Comparison of ENCODE assay signal across 1 cellular context in the genomic region with DNA sequence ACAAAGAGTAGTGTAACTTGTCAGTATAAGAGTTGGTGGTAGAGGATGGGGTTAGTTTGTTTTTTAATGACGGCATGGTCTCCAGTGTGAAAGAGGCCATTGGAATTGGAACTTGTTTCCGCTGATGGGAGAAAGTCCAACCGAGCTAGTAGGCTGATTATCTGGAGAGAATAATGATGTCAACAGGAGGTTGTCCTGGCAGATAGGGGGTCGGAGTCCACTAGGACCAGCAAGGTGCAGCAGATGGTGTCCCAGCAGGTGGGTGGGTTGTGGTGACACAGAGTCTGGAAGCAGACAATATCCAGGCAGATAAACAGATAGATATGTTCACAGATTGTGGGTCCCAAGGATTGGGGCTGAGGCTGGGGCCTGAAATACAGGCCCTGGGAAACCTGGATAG.
TF ChIP-seq lines count a peak whose summit lies in the region.

No MANE protein-coding gene starts in this region.

TF ChIP-seq in HepG2, 621 proteins besides CTCF, POLR2A, EP300 and RAD21 (continued from another document):
- TF ChIP-seq, protein P1, sequence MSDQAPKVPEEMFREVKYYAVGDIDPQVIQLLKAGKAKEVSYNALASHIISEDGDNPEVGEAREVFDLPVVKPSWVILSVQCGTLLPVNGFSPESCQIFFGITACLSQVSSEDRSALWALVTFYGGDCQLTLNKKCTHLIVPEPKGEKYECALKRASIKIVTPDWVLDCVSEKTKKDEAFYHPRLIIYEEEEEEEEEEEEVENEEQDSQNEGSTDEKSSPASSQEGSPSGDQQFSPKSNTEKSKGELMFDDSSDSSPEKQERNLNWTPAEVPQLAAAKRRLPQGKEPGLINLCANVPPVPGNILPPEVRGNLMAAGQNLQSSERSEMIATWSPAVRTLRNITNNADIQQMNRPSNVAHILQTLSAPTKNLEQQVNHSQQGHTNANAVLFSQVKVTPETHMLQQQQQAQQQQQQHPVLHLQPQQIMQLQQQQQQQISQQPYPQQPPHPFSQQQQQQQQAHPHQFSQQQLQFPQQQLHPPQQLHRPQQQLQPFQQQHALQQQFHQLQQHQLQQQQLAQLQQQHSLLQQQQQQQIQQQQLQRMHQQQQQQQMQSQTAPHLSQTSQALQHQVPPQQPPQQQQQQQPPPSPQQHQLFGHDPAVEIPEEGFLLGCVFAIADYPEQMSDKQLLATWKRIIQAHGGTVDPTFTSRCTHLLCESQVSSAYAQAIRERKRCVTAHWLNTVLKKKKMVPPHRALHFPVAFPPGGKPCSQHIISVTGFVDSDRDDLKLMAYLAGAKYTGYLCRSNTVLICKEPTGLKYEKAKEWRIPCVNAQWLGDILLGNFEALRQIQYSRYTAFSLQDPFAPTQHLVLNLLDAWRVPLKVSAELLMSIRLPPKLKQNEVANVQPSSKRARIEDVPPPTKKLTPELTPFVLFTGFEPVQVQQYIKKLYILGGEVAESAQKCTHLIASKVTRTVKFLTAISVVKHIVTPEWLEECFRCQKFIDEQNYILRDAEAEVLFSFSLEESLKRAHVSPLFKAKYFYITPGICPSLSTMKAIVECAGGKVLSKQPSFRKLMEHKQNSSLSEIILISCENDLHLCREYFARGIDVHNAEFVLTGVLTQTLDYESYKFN (CRISPR knock-in tag; conservative IDR thresholded peaks at IDR 0.05): peak; percentile 32; the same call in 1 of the 2 replicates
- TF ChIP-seq, protein P2, sequence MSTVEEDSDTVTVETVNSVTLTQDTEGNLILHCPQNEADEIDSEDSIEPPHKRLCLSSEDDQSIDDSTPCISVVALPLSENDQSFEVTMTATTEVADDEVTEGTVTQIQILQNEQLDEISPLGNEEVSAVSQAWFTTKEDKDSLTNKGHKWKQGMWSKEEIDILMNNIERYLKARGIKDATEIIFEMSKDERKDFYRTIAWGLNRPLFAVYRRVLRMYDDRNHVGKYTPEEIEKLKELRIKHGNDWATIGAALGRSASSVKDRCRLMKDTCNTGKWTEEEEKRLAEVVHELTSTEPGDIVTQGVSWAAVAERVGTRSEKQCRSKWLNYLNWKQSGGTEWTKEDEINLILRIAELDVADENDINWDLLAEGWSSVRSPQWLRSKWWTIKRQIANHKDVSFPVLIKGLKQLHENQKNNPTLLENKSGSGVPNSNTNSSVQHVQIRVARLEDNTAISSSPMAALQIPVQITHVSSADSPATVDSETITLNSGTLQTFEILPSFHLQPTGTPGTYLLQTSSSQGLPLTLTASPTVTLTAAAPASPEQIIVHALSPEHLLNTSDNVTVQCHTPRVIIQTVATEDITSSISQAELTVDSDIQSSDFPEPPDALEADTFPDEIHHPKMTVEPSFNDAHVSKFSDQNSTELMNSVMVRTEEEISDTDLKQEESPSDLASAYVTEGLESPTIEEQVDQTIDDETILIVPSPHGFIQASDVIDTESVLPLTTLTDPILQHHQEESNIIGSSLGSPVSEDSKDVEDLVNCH (CRISPR knock-in tag; IDR thresholded peaks at IDR 0.05): no peak
- TF ChIP-seq, protein P3, sequence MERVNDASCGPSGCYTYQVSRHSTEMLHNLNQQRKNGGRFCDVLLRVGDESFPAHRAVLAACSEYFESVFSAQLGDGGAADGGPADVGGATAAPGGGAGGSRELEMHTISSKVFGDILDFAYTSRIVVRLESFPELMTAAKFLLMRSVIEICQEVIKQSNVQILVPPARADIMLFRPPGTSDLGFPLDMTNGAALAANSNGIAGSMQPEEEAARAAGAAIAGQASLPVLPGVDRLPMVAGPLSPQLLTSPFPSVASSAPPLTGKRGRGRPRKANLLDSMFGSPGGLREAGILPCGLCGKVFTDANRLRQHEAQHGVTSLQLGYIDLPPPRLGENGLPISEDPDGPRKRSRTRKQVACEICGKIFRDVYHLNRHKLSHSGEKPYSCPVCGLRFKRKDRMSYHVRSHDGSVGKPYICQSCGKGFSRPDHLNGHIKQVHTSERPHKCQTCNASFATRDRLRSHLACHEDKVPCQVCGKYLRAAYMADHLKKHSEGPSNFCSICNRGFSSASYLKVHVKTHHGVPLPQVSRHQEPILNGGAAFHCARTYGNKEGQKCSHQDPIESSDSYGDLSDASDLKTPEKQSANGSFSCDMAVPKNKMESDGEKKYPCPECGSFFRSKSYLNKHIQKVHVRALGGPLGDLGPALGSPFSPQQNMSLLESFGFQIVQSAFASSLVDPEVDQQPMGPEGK (CRISPR knock-in tag; IDR thresholded peaks at IDR 0.05): no peak
- TF ChIP-seq ZNF644 (CRISPR knock-in tag; IDR thresholded peaks at IDR 0.05; ENCODE audit: low read depth): no peak
- peak; percentile 74; the same call in 1 of the 2 replicates for TF ChIP-seq ZNF317 (CRISPR knock-in tag; IDR thresholded peaks at IDR 0.05)
- TF ChIP-seq ATF7 (IDR thresholded peaks at IDR 0.05): no peak
- no peak for TF ChIP-seq ATF7 (CRISPR knock-in tag; IDR thresholded peaks at IDR 0.05)
- TF ChIP-seq ZNF792 (CRISPR knock-in tag; IDR thresholded peaks at IDR 0.05): peak; percentile 62; the same call in 1 of the 2 replicates
- 0 out of 2 replicates have a peak, but pooled peaks have one; percentile 18 for TF ChIP-seq POGZ (CRISPR knock-in tag; IDR thresholded peaks at IDR 0.05)
- TF ChIP-seq GABPA (IDR thresholded peaks at IDR 0.05; ENCODE audit: low read depth, low read length): no peak
- TF ChIP-seq GABPA (CRISPR knock-in tag; IDR thresholded peaks at IDR 0.05; ENCODE audit: low read depth): peak; percentile 47; the same call in 1 of the 2 replicates
- TF ChIP-seq, protein P4, sequence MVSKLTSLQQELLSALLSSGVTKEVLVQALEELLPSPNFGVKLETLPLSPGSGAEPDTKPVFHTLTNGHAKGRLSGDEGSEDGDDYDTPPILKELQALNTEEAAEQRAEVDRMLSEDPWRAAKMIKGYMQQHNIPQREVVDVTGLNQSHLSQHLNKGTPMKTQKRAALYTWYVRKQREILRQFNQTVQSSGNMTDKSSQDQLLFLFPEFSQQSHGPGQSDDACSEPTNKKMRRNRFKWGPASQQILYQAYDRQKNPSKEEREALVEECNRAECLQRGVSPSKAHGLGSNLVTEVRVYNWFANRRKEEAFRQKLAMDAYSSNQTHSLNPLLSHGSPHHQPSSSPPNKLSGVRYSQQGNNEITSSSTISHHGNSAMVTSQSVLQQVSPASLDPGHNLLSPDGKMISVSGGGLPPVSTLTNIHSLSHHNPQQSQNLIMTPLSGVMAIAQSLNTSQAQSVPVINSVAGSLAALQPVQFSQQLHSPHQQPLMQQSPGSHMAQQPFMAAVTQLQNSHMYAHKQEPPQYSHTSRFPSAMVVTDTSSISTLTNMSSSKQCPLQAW (CRISPR knock-in tag; IDR thresholded peaks at IDR 0.05): no peak
- TF ChIP-seq, protein P5, sequence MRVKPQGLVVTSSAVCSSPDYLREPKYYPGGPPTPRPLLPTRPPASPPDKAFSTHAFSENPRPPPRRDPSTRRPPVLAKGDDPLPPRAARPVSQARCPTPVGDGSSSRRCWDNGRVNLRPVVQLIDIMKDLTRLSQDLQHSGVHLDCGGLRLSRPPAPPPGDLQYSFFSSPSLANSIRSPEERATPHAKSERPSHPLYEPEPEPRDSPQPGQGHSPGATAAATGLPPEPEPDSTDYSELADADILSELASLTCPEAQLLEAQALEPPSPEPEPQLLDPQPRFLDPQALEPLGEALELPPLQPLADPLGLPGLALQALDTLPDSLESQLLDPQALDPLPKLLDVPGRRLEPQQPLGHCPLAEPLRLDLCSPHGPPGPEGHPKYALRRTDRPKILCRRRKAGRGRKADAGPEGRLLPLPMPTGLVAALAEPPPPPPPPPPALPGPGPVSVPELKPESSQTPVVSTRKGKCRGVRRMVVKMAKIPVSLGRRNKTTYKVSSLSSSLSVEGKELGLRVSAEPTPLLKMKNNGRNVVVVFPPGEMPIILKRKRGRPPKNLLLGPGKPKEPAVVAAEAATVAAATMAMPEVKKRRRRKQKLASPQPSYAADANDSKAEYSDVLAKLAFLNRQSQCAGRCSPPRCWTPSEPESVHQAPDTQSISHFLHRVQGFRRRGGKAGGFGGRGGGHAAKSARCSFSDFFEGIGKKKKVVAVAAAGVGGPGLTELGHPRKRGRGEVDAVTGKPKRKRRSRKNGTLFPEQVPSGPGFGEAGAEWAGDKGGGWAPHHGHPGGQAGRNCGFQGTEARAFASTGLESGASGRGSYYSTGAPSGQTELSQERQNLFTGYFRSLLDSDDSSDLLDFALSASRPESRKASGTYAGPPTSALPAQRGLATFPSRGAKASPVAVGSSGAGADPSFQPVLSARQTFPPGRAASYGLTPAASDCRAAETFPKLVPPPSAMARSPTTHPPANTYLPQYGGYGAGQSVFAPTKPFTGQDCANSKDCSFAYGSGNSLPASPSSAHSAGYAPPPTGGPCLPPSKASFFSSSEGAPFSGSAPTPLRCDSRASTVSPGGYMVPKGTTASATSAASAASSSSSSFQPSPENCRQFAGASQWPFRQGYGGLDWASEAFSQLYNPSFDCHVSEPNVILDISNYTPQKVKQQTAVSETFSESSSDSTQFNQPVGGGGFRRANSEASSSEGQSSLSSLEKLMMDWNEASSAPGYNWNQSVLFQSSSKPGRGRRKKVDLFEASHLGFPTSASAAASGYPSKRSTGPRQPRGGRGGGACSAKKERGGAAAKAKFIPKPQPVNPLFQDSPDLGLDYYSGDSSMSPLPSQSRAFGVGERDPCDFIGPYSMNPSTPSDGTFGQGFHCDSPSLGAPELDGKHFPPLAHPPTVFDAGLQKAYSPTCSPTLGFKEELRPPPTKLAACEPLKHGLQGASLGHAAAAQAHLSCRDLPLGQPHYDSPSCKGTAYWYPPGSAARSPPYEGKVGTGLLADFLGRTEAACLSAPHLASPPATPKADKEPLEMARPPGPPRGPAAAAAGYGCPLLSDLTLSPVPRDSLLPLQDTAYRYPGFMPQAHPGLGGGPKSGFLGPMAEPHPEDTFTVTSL (CRISPR knock-in tag; IDR thresholded peaks at IDR 0.05; ENCODE audit: borderline replicate concordance): peak; percentile 21; the same call in 1 of the 2 replicates
- TF ChIP-seq CBX2 (IDR thresholded peaks at IDR 0.05; ENCODE audit: low read depth, low read length): no peak
- no peak for TF ChIP-seq CBX2 (CRISPR knock-in tag; IDR thresholded peaks at IDR 0.05; ENCODE audit: low read depth)
- TF ChIP-seq HNF4G (IDR thresholded peaks at IDR 0.05; ENCODE audit: borderline replicate concordance, low read depth, low read length): 0 out of 2 replicates have a peak, but pooled peaks have one; percentile 4
- no peak for TF ChIP-seq HNF4G (CRISPR knock-in tag; IDR thresholded peaks at IDR 0.05; ENCODE audit: borderline replicate concordance, low read depth)
- TF ChIP-seq ZBTB21 (CRISPR knock-in tag; IDR thresholded peaks at IDR 0.05): peak; percentile 84
- TF ChIP-seq ZNF737 (CRISPR knock-in tag; IDR thresholded peaks at IDR 0.05; ENCODE audit: borderline replicate concordance): no peak
